Comparison of ENCODE assay signal across 9 cellular contexts in genomic region chr1:212218911-212219310, GRCh38.
A peak's percentile ranks its signal among the peaks of the same experiment; 100 is the strongest.
DNase-seq lines count a peak whose midpoint lies in the region; ATAC-seq and TF ChIP-seq lines count a peak whose summit lies in the region.
"Had no signal": no experiment of that assay in that cellular context is flagged by ENCODE, and none has a peak within 500 bp of the region (broad histone marks: within the 10 kb centered on the region; RNA-seq: fewer than 3 reads in every experiment).

No MANE protein-coding gene starts in this region.

- ATAC-seq in GM18519 (IDR thresholded peaks at IDR 0.05; ENCODE audit: low FRiP score, unreplicated experiment): peak; percentile 92

- no peaks in the 10 kb centered on the region for H3K36me3 ChIP-seq in BE2C
- H3K36me3 ChIP-seq: pancreas had no signal

- peak; percentile 58 for DNase-seq in HCEC 1CT
- DNase-seq in NAMALWA (ENCODE audit: low spot score): peak; percentile 57
- DNase-seq in kidney glomerular epithelial cell (lab: John Stamatoyannopoulos, UW): peak; percentile 99
- DNase-seq in pons (ENCODE audit: low spot score): no peak
- DNase-seq in BE2C: no peak
- no peak for DNase-seq in NCI-H2029 (lab: John Stamatoyannopoulos, UW)
- DNase-seq in DMS 273 (lab: John Stamatoyannopoulos, UW; ENCODE audit: unreplicated experiment): no peak
- DNase-seq: pancreas had no signal

- no peaks in the 10 kb centered on the region for H3K9me3 ChIP-seq in BE2C
- H3K9me3 ChIP-seq: pancreas had no signal

- TF ChIP-seq CTCF in BE2C (IDR thresholded peaks at IDR 0.05; ENCODE audit: low read depth, low read length): no peak

- H3K27me3 ChIP-seq in BE2C: no peaks in the 10 kb centered on the region
- H3K27me3 ChIP-seq: pancreas had no signal

- H3K4me3 ChIP-seq in BE2C (ENCODE audit: low read depth, low read length): no peak overlapping the region
- H3K4me3 ChIP-seq: pancreas had no signal

- H3K4me1 ChIP-seq in BE2C: no peaks in the 10 kb centered on the region; the same call in 1 of the 2 replicates
- H3K4me1 ChIP-seq: pancreas had no signal

Comparison
In these comparisons a context has a peak if more than half of its experiments do, and no peak if none do; other contexts are left out.
1. DNase-seq: peak in HCEC 1CT (single experiment), NAMALWA (single experiment) and kidney glomerular epithelial cell (single experiment); none in pons (single experiment), BE2C (single experiment), NCI-H2029 (single experiment) and DMS 273 (single experiment).